In genomic region chr18:35739778-35740177, GRCh38 we compare ENCODE assay signal across 8 cellular contexts.
"Had no signal": no experiment of that assay in that cellular context is flagged by ENCODE, and none has a peak within 500 bp of the region (broad histone marks: within the 10 kb centered on the region; RNA-seq: fewer than 3 reads in every experiment).

No MANE protein-coding gene starts in this region.

- FAIRE-seq: G401.6, GM12878, GM12891, GM12892, GM18507, GM19239 had no signal

- H3K4me3 ChIP-seq: GM12878 had no signal

- ATAC-seq: GM12878 had no signal

- DNase-seq: GDM1, GF-D8 had no signal
